Comparison of ENCODE assay signal across 3 cellular contexts in the genomic region with DNA sequence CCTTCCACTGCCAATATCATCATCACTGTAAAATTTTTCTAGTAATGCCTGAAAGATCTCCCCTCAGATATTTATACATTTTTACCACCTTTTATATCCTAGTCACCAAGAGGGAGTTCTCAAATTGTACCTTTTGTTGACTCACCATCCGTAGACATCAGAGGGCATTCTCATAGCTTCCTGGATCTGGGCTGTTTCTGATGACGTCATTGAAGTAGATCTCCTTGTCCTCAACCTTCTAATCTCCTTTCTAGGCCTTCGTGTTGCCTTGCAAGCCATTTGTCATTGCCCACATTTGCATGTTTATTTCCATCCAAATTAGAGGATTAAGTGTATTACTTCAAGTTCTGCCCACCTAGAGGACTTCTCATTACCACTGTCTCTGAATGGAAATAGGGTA.
TF ChIP-seq lines count a peak whose summit lies in the region.

No MANE protein-coding gene starts in this region.

TF ChIP-seq in A549, 52 proteins besides CTCF, POLR2A, EP300 and RAD21 (continued from another document):
- TF ChIP-seq, protein P1, sequence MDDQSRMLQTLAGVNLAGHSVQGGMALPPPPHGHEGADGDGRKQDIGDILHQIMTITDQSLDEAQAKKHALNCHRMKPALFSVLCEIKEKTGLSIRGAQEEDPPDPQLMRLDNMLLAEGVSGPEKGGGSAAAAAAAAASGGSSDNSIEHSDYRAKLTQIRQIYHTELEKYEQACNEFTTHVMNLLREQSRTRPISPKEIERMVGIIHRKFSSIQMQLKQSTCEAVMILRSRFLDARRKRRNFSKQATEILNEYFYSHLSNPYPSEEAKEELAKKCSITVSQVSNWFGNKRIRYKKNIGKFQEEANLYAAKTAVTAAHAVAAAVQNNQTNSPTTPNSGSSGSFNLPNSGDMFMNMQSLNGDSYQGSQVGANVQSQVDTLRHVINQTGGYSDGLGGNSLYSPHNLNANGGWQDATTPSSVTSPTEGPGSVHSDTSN (IDR thresholded peaks at IDR 0.05), result no peak
- no peak for TF ChIP-seq HEYL (CRISPR knock-in tag; IDR thresholded peaks at IDR 0.05)
- TF ChIP-seq POLR2AphosphoS2 (conservative IDR thresholded peaks at IDR 0.05; ENCODE audit: low read length), result no peak
- TF ChIP-seq FOSL2 (IDR thresholded peaks at IDR 0.05), result no peak
- 0 out of 2 replicates have a peak, but pooled peaks have one; percentile 13 for TF ChIP-seq FOSL2 (CRISPR knock-in tag; IDR thresholded peaks at IDR 0.05)
- TF ChIP-seq, protein P2, sequence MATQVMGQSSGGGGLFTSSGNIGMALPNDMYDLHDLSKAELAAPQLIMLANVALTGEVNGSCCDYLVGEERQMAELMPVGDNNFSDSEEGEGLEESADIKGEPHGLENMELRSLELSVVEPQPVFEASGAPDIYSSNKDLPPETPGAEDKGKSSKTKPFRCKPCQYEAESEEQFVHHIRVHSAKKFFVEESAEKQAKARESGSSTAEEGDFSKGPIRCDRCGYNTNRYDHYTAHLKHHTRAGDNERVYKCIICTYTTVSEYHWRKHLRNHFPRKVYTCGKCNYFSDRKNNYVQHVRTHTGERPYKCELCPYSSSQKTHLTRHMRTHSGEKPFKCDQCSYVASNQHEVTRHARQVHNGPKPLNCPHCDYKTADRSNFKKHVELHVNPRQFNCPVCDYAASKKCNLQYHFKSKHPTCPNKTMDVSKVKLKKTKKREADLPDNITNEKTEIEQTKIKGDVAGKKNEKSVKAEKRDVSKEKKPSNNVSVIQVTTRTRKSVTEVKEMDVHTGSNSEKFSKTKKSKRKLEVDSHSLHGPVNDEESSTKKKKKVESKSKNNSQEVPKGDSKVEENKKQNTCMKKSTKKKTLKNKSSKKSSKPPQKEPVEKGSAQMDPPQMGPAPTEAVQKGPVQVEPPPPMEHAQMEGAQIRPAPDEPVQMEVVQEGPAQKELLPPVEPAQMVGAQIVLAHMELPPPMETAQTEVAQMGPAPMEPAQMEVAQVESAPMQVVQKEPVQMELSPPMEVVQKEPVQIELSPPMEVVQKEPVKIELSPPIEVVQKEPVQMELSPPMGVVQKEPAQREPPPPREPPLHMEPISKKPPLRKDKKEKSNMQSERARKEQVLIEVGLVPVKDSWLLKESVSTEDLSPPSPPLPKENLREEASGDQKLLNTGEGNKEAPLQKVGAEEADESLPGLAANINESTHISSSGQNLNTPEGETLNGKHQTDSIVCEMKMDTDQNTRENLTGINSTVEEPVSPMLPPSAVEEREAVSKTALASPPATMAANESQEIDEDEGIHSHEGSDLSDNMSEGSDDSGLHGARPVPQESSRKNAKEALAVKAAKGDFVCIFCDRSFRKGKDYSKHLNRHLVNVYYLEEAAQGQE (IDR thresholded peaks at IDR 0.05), result no peak

TF ChIP-seq in HEK293, 187 proteins besides CTCF, POLR2A, EP300 and RAD21:
- TF ChIP-seq, protein P3, sequence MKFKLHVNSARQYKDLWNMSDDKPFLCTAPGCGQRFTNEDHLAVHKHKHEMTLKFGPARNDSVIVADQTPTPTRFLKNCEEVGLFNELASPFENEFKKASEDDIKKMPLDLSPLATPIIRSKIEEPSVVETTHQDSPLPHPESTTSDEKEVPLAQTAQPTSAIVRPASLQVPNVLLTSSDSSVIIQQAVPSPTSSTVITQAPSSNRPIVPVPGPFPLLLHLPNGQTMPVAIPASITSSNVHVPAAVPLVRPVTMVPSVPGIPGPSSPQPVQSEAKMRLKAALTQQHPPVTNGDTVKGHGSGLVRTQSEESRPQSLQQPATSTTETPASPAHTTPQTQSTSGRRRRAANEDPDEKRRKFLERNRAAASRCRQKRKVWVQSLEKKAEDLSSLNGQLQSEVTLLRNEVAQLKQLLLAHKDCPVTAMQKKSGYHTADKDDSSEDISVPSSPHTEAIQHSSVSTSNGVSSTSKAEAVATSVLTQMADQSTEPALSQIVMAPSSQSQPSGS (tag by site-specific recombination; IDR thresholded peaks at IDR 0.05; ENCODE audit: low read depth), result peak; percentile 59; the same call in 1 of the 2 replicates
- no peak for TF ChIP-seq GLI4 (tag by site-specific recombination; IDR thresholded peaks at IDR 0.05)

TF ChIP-seq in H1, 55 proteins besides CTCF, POLR2A, EP300 and RAD21 (continued from another document):
- TF ChIP-seq, protein P4, sequence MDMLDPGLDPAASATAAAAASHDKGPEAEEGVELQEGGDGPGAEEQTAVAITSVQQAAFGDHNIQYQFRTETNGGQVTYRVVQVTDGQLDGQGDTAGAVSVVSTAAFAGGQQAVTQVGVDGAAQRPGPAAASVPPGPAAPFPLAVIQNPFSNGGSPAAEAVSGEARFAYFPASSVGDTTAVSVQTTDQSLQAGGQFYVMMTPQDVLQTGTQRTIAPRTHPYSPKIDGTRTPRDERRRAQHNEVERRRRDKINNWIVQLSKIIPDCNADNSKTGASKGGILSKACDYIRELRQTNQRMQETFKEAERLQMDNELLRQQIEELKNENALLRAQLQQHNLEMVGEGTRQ (IDR thresholded peaks at IDR 0.05; ENCODE audit: low read length), result no peak
- TF ChIP-seq SIX5 (IDR thresholded peaks at IDR 0.05; ENCODE audit: low read depth, low read length) (no peak), NANOG (IDR thresholded peaks at IDR 0.05; ENCODE audit: insufficient read depth, low read depth, low read length, poor library complexity, severe bottlenecking) (no peak), HDAC2 (IDR thresholded peaks at IDR 0.05; ENCODE audit: borderline replicate concordance in 1 of 2, low read depth in 2 of 2, low read length in 2 of 2) (no peak), GABPA (IDR thresholded peaks at IDR 0.05; ENCODE audit: borderline replicate concordance, insufficient read depth, low read length) (no peak), SRF (IDR thresholded peaks at IDR 0.05; ENCODE audit: low read depth, low read length) (no peak), CHD1 (IDR thresholded peaks at IDR 0.05; ENCODE audit: low read depth, low read length) (no peak), SP4 (IDR thresholded peaks at IDR 0.05; ENCODE audit: low read length) (no peak)
